In genomic region chr20:49469060-49469459, GRCh38 we compare ENCODE assay signal across 8 cellular contexts.
"Had no signal": no experiment of that assay in that cellular context is flagged by ENCODE, and none has a peak within 500 bp of the region (broad histone marks: within the 10 kb centered on the region; RNA-seq: fewer than 3 reads in every experiment).

No MANE protein-coding gene starts in this region.

- FAIRE-seq: G401.6, GM12878, GM12891, GM12892, GM18507, GM19239 had no signal

- DNase-seq: GDM1, GF-D8 had no signal

- H3K4me3 ChIP-seq: GM12878 had no signal
